15 cellular contexts compared by ENCODE assay signal in the genomic region with DNA sequence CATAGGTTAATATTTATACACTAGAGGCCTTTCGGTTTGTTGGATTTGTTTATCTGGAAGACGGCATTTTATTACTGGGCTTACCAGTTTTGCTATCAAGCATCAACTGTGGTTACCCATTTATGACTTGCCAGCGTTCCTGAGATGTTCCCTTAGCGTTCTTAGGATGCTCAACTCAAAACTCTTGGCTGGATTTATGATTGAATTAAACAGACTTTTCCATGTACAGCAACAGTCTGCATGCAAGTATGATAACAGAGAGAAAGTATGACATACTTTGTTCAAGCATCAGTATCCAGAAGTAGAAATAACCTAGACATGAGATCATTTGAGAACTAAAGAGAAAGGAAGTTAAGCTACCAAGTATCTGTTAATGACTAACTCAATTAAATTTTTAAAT. TPM values are rescaled to one million over a fixed set of nuclear protein-coding genes. Genes with fewer than 3 reads are reported as not detected.
DNase-seq lines count a peak whose midpoint lies in the region; ATAC-seq, FAIRE-seq and TF ChIP-seq lines count a peak whose summit lies in the region.
"Had no signal": no experiment of that assay in that cellular context is flagged by ENCODE, and none has a peak within 500 bp of the region (broad histone marks: within the 10 kb centered on the region; RNA-seq: fewer than 3 reads in every experiment).

No MANE protein-coding gene starts in this region.

- no peak overlapping the region for H3K4me3 ChIP-seq in bronchial epithelial cell (ENCODE audit: low read depth, low read length)
- H3K4me3 ChIP-seq in kidney epithelial cell (ENCODE audit: low read depth, low read length), result no peak overlapping the region
- H3K4me3 ChIP-seq: K562 had no signal

- no peaks in the 10 kb centered on the region for H3K36me3 ChIP-seq in bronchial epithelial cell (ENCODE audit: control insufficient read depth, insufficient read depth, low read length)
- H3K36me3 ChIP-seq in kidney epithelial cell (ENCODE audit: control insufficient read depth, insufficient read depth, low read length), result no peaks in the 10 kb centered on the region

- DNase-seq in HCEC 1CT, result peak; percentile 78
- peak; percentile 52 for DNase-seq in bronchial epithelial cell (ENCODE audit: low read depth)
- peak; percentile 93 for DNase-seq in kidney epithelial cell (ENCODE audit: low read depth)
- peak; percentile 51 for DNase-seq in stromal cell of bone marrow (ENCODE audit: low read depth)
- no peak for DNase-seq in urothelium cell line (ENCODE audit: low spot score)
- DNase-seq: activated naive CD8-positive, alpha-beta T cell treated with anti-CD3 and anti-CD28 coated beads, Interleukin-2, amount 10 ng/mL, durations not matched to agents 7 days and 5 days; erythroblast; GDM1; NCI-H2029 treated with DMSO at 0.1 percent for 48 hours; OCI-M1 had no signal

- TF ChIP-seq CTCF in bronchial epithelial cell (IDR thresholded peaks at IDR 0.05; ENCODE audit: insufficient read depth, low read length, severe bottlenecking), result no peak
- TF ChIP-seq CTCF in kidney epithelial cell (IDR thresholded peaks at IDR 0.05; ENCODE audit: insufficient read depth, low read length, poor library complexity, severe bottlenecking), result no peak

- no peaks in the 10 kb centered on the region for H3K27me3 ChIP-seq in bronchial epithelial cell (ENCODE audit: control insufficient read depth, insufficient read depth, low read length)
- no peaks in the 10 kb centered on the region for H3K27me3 ChIP-seq in kidney epithelial cell (ENCODE audit: control insufficient read depth, insufficient read depth, low read length)

- FAIRE-seq in bronchial epithelial cell (lab: Jason Lieb, UNC) (no peak), urothelium cell line (lab: Jason Lieb, UNC) (no peak)
- FAIRE-seq: K562 had no signal

- ATAC-seq in HG03439 (IDR thresholded peaks at IDR 0.05; ENCODE audit: unreplicated experiment), result no peak
- ATAC-seq in HG03342 (IDR thresholded peaks at IDR 0.05; ENCODE audit: unreplicated experiment), result no peak
- ATAC-seq: K562 had no signal

RNA-seq across cellular contexts. Expression of gene RNF113B, which starts 29.9 kb away (rescaled TPM):
- total RNA-seq in bronchial epithelial cell, result not detected in 2 replicates
- total RNA-seq in kidney epithelial cell, result not detected in 2 replicates
- total RNA-seq: activated CD8-positive, alpha-beta memory T cell treated with anti-CD3 and anti-CD28 coated beads for 36 hours; activated naive CD8-positive, alpha-beta T cell treated with anti-CD3 and anti-CD28 coated beads, Interleukin-2, amount 10 ng/mL, durations not matched to agents 7 days and 5 days; K562; pulmonary artery endothelial cell had no signal
